ENCODE assay signal across 16 cellular contexts in the genomic region with DNA sequence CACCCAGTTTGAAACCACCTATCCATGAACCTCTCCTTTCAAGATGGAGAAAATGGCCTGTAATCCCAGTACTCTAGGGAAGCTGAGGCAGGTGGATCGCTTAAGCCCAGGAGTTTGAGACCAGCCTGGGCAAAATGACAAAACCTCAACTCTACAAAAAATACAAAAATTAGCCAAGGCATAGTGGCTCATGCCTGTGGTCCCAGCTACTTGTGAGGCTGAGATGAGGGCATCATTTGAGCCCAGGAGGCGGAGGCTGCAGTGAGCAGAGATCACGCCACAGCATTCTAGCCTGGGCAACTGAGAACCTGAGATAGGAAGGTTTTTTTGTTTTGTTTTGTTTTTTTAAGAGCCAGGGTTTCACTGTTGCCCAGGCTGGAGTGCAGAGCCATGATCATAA. TPM values are rescaled to one million over a fixed set of nuclear protein-coding genes. Genes with fewer than 3 reads are reported as not detected.
DNase-seq lines count a peak whose midpoint lies in the region; ATAC-seq and TF ChIP-seq lines count a peak whose summit lies in the region.
"Had no signal": no experiment of that assay in that cellular context is flagged by ENCODE, and none has a peak within 500 bp of the region (broad histone marks: within the 10 kb centered on the region; RNA-seq: fewer than 3 reads in every experiment).

No MANE protein-coding gene starts in this region.

- H3K27me3 ChIP-seq in DND-41 (ENCODE audit: insufficient read depth, low read length, poor library complexity) (no peaks in the 10 kb centered on the region), RWPE2 (ENCODE audit: insufficient read depth, poor library complexity, severe bottlenecking) (no peaks in the 10 kb centered on the region), mononuclear cell (ENCODE audit: insufficient read depth, low read length) (no peaks in the 10 kb centered on the region)
- H3K27me3 ChIP-seq: BE2C, uterus had no signal

- peaks cover 36% of the 10 kb centered on the region for H3K36me3 ChIP-seq in DND-41 (ENCODE audit: insufficient read depth, low read length)
- H3K36me3 ChIP-seq in RWPE2 (ENCODE audit: low read depth), result peaks cover 83% of the 10 kb centered on the region
- H3K36me3 ChIP-seq: uterus had no signal

- no peak overlapping the region for H3K9ac ChIP-seq in DND-41 (ENCODE audit: low read depth, low read length)

- H3K4me3 ChIP-seq in AG10803 (ENCODE audit: low read length) (no peak overlapping the region), DND-41 (ENCODE audit: low read depth in 1 of 2, low read length in 2 of 2) (no peak overlapping the region), RWPE2 (ENCODE audit: severe bottlenecking) (no peak overlapping the region), mononuclear cell (ENCODE audit: low read length) (peak overlapping the region; percentile 11)
- H3K4me3 ChIP-seq: uterus had no signal

- H4K20me1 ChIP-seq in DND-41 (ENCODE audit: insufficient read depth, low read length), result peaks cover 83% of the 10 kb centered on the region

- H3K79me2 ChIP-seq in DND-41 (ENCODE audit: insufficient read depth, low read length), result peaks cover 100% of the 10 kb centered on the region

- no peak overlapping the region for H3K27ac ChIP-seq in DND-41 (ENCODE audit: low read length)
- H3K27ac ChIP-seq in RWPE2 (ENCODE audit: poor library complexity, severe bottlenecking), result peak overlapping the region; percentile 1
- H3K27ac ChIP-seq: uterus had no signal

- TF ChIP-seq CTCF in AG10803 (conservative IDR thresholded peaks at IDR 0.05; ENCODE audit: low read length) (no peak), DND-41 (IDR thresholded peaks at IDR 0.05; ENCODE audit: borderline replicate concordance, extremely low read depth, low read length, poor library complexity, severe bottlenecking) (no peak), RWPE2 (IDR thresholded peaks at IDR 0.05; ENCODE audit: poor library complexity, severe bottlenecking) (no peak)

- no peak for ATAC-seq in DND-41 (ENCODE audit: insufficient read depth, low read depth)
- no peak for ATAC-seq in RWPE2 (ENCODE audit: low read depth)
- ATAC-seq in HG02798 (IDR thresholded peaks at IDR 0.05; ENCODE audit: poor library complexity, unreplicated experiment), result no peak
- no peak for ATAC-seq in GM18520 (IDR thresholded peaks at IDR 0.05; ENCODE audit: unreplicated experiment)

- DNase-seq in AG10803 (ENCODE audit: low read depth) (peak; percentile 37), DND-41 (no peak), RWPE2 (ENCODE audit: low spot score) (no peak), SKM-1 (lab: John Stamatoyannopoulos, UW; ENCODE audit: unreplicated experiment) (no peak), foreskin melanocyte (no peak)
- DNase-seq: activated gamma-delta T cell treated with Interleukin-2 at 50 U/mL for 16 hours; BE2C; DMS79; H9; NCI-H1417 treated with DMSO at 0.1 percent for 48 hours; NCI-H2227 treated with DMSO at 0.1 percent for 48 hours; stimulated activated CD4-positive, alpha-beta T cell treated with anti-CD3 and anti-CD28 coated beads, Interleukin-4, amount 100 ng/mL, for 1 hour; uterus had no signal

- no peak overlapping the region for H2AFZ ChIP-seq in DND-41 (ENCODE audit: low read depth, low read length)

- H3K4me1 ChIP-seq in DND-41 (ENCODE audit: insufficient read depth, low read length) (peaks cover 51% of the 10 kb centered on the region), RWPE2 (ENCODE audit: insufficient read depth, poor library complexity, severe bottlenecking) (peaks cover 23% of the 10 kb centered on the region), mononuclear cell (ENCODE audit: insufficient read depth, low read length) (peaks cover 86% of the 10 kb centered on the region)
- H3K4me1 ChIP-seq: BE2C had no signal

- no peaks in the 10 kb centered on the region for H3K9me3 ChIP-seq in DND-41 (ENCODE audit: insufficient read depth, low read length, severe bottlenecking)
- H3K9me3 ChIP-seq in RWPE2 (ENCODE audit: severe bottlenecking), result no peaks in the 10 kb centered on the region
- no peaks in the 10 kb centered on the region for H3K9me3 ChIP-seq in mononuclear cell (ENCODE audit: low read depth, low read length)
- H3K9me3 ChIP-seq: BE2C, uterus had no signal

- H3K4me2 ChIP-seq in DND-41 (ENCODE audit: insufficient read depth, low read length), result peak overlapping the region; percentile 29; the same call in 1 of the 2 replicates

RNA-seq across cellular contexts. Expression of gene TKT, which starts 5.4 kb away (rescaled TPM):
- total RNA-seq in mononuclear cell, result 511 TPM
